ENCODE assay signal across 17 cellular contexts in genomic region chr2:148899638-148900318, GRCh38. TPM values are rescaled to one million over a fixed set of nuclear protein-coding genes. Genes with fewer than 3 reads are reported as not detected.
DNase-seq lines count a peak whose midpoint lies in the region; ATAC-seq, FAIRE-seq and TF ChIP-seq lines count a peak whose summit lies in the region.
"Had no signal": no experiment of that assay in that cellular context is flagged by ENCODE, and none has a peak within 500 bp of the region (broad histone marks: within the 10 kb centered on the region; RNA-seq: fewer than 3 reads in every experiment).

No MANE protein-coding gene starts in this region.

- intact Hi-C loops in OCI-LY7 (cut with micrococcal nuclease; ENCODE audit: unreplicated experiment), result no loop called here

- H3K36me3 Mint-ChIP-seq in neural progenitor cell, result peaks cover 25% of the 10 kb centered on the region
- H3K36me3 Mint-ChIP-seq in stimulated activated naive B cell treated with anti-CD40 and anti-IgM and Interleukin-4, amounts not matched to agents 10 μg/mL and 1 μg/mL and 100 μg/mL, for 72 hours, result no peaks in the 10 kb centered on the region

- TF ChIP-seq CTCF in Loucy (conservative IDR thresholded peaks at IDR 0.05; ENCODE audit: low read length) (no peak), OCI-LY7 (conservative IDR thresholded peaks at IDR 0.05; ENCODE audit: low read length) (no peak), neural progenitor cell (IDR thresholded peaks at IDR 0.05) (no peak)

- no peak for FAIRE-seq in GM12891 (lab: Jason Lieb, UNC)

- H3F3A ChIP-seq in Loucy (ENCODE audit: low read depth) (no peaks in the 10 kb centered on the region), neural progenitor cell (ENCODE audit: low read depth) (peaks cover 9% of the 10 kb centered on the region)

- H3K27me3 ChIP-seq in Loucy (ENCODE audit: insufficient read depth, low read length, poor library complexity, severe bottlenecking) (no peaks in the 10 kb centered on the region), neural progenitor cell (no peaks in the 10 kb centered on the region)

- H3K4me1 ChIP-seq in Loucy (ENCODE audit: insufficient read depth, low read length, poor library complexity, severe bottlenecking), result peaks cover 12% of the 10 kb centered on the region
- peaks cover 30% of the 10 kb centered on the region for H3K4me1 ChIP-seq in OCI-LY7 (ENCODE audit: insufficient read depth, low read length, poor library complexity, severe bottlenecking)
- peaks cover 44% of the 10 kb centered on the region for H3K4me1 ChIP-seq in neural progenitor cell

- no peaks in the 10 kb centered on the region for H3K9me3 ChIP-seq in Loucy (ENCODE audit: insufficient read depth, low read depth, low read length)
- no peaks in the 10 kb centered on the region for H3K9me3 ChIP-seq in OCI-LY7 (ENCODE audit: low read length)
- H3K9me3 ChIP-seq in neural progenitor cell (ENCODE audit: low read depth), result no peaks in the 10 kb centered on the region
- H3K9me3 ChIP-seq: SK-N-SH had no signal

- H3K9me3 Mint-ChIP-seq in neural progenitor cell, result no peaks in the 10 kb centered on the region
- no peaks in the 10 kb centered on the region for H3K9me3 Mint-ChIP-seq in stimulated activated naive B cell treated with anti-CD40 and anti-IgM and Interleukin-4, amounts not matched to agents 10 μg/mL and 1 μg/mL and 100 μg/mL, for 72 hours
- H3K9me3 Mint-ChIP-seq: GM23338, HFFc6 had no signal

- no peak for TF ChIP-seq POLR2A in GM12891 (IDR thresholded peaks at IDR 0.05; ENCODE audit: low read depth, low read length)

- H3K9ac ChIP-seq in Loucy (ENCODE audit: low read depth, low read length, poor library complexity, severe bottlenecking), result no peak overlapping the region
- no peak overlapping the region for H3K9ac ChIP-seq in neural progenitor cell
- H3K9ac ChIP-seq: SK-N-SH had no signal

- H3K27me3 Mint-ChIP-seq in neural progenitor cell (ENCODE audit: insufficient read depth, low read depth), result peaks cover 2% of the 10 kb centered on the region
- peaks cover 0 to 7% of the 10 kb centered on the region in 2 donors for H3K27me3 Mint-ChIP-seq in stimulated activated naive B cell treated with anti-CD40 and anti-IgM and Interleukin-4, amounts not matched to agents 10 μg/mL and 1 μg/mL and 100 μg/mL, for 72 hours

- H3K4me2 ChIP-seq in Loucy (ENCODE audit: low read depth, low read length, poor library complexity, severe bottlenecking), result peak overlapping the region; percentile 25
- H3K4me2 ChIP-seq in OCI-LY7 (ENCODE audit: low read length), result 0 out of 2 replicates have a peak overlapping the region, but pooled peaks have one; percentile 67
- H3K4me2 ChIP-seq in neural progenitor cell, result peak overlapping the region; percentile 59
- H3K4me2 ChIP-seq: GM23338, SK-N-SH had no signal

- H4K20me1 ChIP-seq in Loucy (ENCODE audit: insufficient read depth, low read length, poor library complexity, severe bottlenecking) (no peaks in the 10 kb centered on the region), OCI-LY7 (ENCODE audit: insufficient read depth, low read length) (no peaks in the 10 kb centered on the region), neural progenitor cell (ENCODE audit: low read depth) (peaks cover 80% of the 10 kb centered on the region)

- no peak overlapping the region for H3K4me3 Mint-ChIP-seq in neural progenitor cell
- no peak overlapping the region for H3K4me3 Mint-ChIP-seq in stimulated activated naive B cell treated with anti-CD40 and anti-IgM and Interleukin-4, amounts not matched to agents 10 μg/mL and 1 μg/mL and 100 μg/mL, for 72 hours
- H3K4me3 Mint-ChIP-seq: GM23338, HFFc6 had no signal

- H3K4me3 ChIP-seq in Loucy (ENCODE audit: low read length, poor library complexity, severe bottlenecking) (no peak overlapping the region), OCI-LY7 (ENCODE audit: low read depth, low read length, poor library complexity, severe bottlenecking) (no peak overlapping the region), neural progenitor cell (no peak overlapping the region)
- H3K4me3 ChIP-seq: GM23338 had no signal

- DNase-seq in NCI-H2171 treated with DMSO at 0.1 percent for 48 hours (lab: John Stamatoyannopoulos, UW) (peak; percentile 44), NCI-H2171 (lab: John Stamatoyannopoulos, UW) (no peak), OCI-LY7 (ENCODE audit: low spot score) (no peak), neural progenitor cell (ENCODE audit: low spot score) (no peak), GOT3 (lab: John Stamatoyannopoulos, UW) (no peak), GM12891 (ENCODE audit: insufficient read length, low spot score) (no peak)
- DNase-seq in stimulated activated naive B cell treated with anti-CD40 and anti-IgM and Interleukin-4, amounts not matched to agents 10 μg/mL and 1 μg/mL and 100 μg/mL, for 72 hours, result no peak
- DNase-seq: AML-193, HFFc6, KBM-7, NCI-H524, SK-N-SH had no signal

- H3K27ac ChIP-seq in OCI-LY7 (ENCODE audit: low read depth, low read length, poor library complexity, severe bottlenecking), result no peak overlapping the region
- peak overlapping the region; percentile 41 for H3K27ac ChIP-seq in neural progenitor cell
- H3K27ac ChIP-seq: HL-60 had no signal

- H3K4me1 Mint-ChIP-seq in neural progenitor cell, result peaks cover 48% of the 10 kb centered on the region
- peaks cover 6 to 12% of the 10 kb centered on the region in 2 donors for H3K4me1 Mint-ChIP-seq in stimulated activated naive B cell treated with anti-CD40 and anti-IgM and Interleukin-4, amounts not matched to agents 10 μg/mL and 1 μg/mL and 100 μg/mL, for 72 hours

- H3K79me2 ChIP-seq in Loucy (ENCODE audit: insufficient read depth, low read length) (no peaks in the 10 kb centered on the region), OCI-LY7 (ENCODE audit: insufficient read depth, low read depth, low read length) (no peaks in the 10 kb centered on the region), neural progenitor cell (ENCODE audit: low read depth) (peaks cover 89% of the 10 kb centered on the region)

- no TSS peak for BruUV-seq in OCI-LY7 (replicated peaks; lab: Mats Ljungman, UMichigan)

- H2AFZ ChIP-seq in Loucy (ENCODE audit: low read length) (no peak overlapping the region), OCI-LY7 (ENCODE audit: low read length) (no peak overlapping the region), neural progenitor cell (replicated peaks) (no peak overlapping the region)
- H2AFZ ChIP-seq: GM23338 had no signal

- CTCF ChIA-PET in OCI-LY7 (lab: Charles Lee; ENCODE audit: unreplicated experiment), result no interaction called here

- H3K36me3 ChIP-seq in Loucy (ENCODE audit: insufficient read depth, low read length) (no peaks in the 10 kb centered on the region), OCI-LY7 (ENCODE audit: insufficient read depth, low read length) (no peaks in the 10 kb centered on the region; the same call in 1 of the 2 replicates), neural progenitor cell (no peaks in the 10 kb centered on the region)

- no peak overlapping the region for H3K27ac Mint-ChIP-seq in neural progenitor cell
- no peak overlapping the region for H3K27ac Mint-ChIP-seq in stimulated activated naive B cell treated with anti-CD40 and anti-IgM and Interleukin-4, amounts not matched to agents 10 μg/mL and 1 μg/mL and 100 μg/mL, for 72 hours
- H3K27ac Mint-ChIP-seq: GM23338, HFFc6 had no signal

- no peak for ATAC-seq in stimulated activated naive B cell treated with anti-CD40 and anti-IgM and Interleukin-4, amounts not matched to agents 10 μg/mL and 1 μg/mL and 100 μg/mL, for 72 hours (replicated peaks)
- ATAC-seq: GM23338, Panc1, Right ventricle myocardium inferior had no signal

- H3K9me2 ChIP-seq in Loucy (replicated peaks; ENCODE audit: low read depth, low read length) (no peaks in the 10 kb centered on the region), OCI-LY7 (ENCODE audit: insufficient read depth, low read length) (no peaks in the 10 kb centered on the region)
- H3K9me2 ChIP-seq: SK-N-SH had no signal

- POLR2A ChIA-PET in OCI-LY7 (lab: Charles Lee), result interaction anchor here (0.7 to 1.1 kb wide), 6 partner anchors 9 to 186 kb away, joined by 3 to 5 read pairs (median 3); no protein-coding TSS in a partner anchor

TF ChIP-seq in GM12891, 5 proteins besides CTCF, POLR2A, EP300 and RAD21:
- no peak for TF ChIP-seq TAF1 (IDR thresholded peaks at IDR 0.05; ENCODE audit: low read depth, low read length)
- no peak for TF ChIP-seq POU2F2 (IDR thresholded peaks at IDR 0.05; ENCODE audit: low read depth, low read length)

RNA-seq across cellular contexts. Expression of gene KIF5C, which starts 24.8 kb away (rescaled TPM):
- 8.1 and 15.2 TPM in 2 replicates for total RNA-seq in OCI-LY7 (2014; rRNA removed; shearing (Covaris generic))
- 18.0 and 22.2 TPM in 2 replicates for total RNA-seq in OCI-LY7 (2022)
- total RNA-seq in neural progenitor cell (ENCODE audit: low replicate concordance), result 53.0 and 63.1 TPM in 2 replicates
- polyA plus RNA-seq in GM12891 (2012; ENCODE audit: low read depth, missing spikeins), result 0.17 TPM
